In genomic region chr22:29563652-29564460, GRCh38 we compare ENCODE assay signal across 1 cellular context.
TF ChIP-seq lines count a peak whose summit lies in the region.

No MANE protein-coding gene starts in this region.

TF ChIP-seq in K562, 482 proteins besides CTCF, POLR2A, EP300 and RAD21 (continued from another document):
- TF ChIP-seq, protein P1, sequence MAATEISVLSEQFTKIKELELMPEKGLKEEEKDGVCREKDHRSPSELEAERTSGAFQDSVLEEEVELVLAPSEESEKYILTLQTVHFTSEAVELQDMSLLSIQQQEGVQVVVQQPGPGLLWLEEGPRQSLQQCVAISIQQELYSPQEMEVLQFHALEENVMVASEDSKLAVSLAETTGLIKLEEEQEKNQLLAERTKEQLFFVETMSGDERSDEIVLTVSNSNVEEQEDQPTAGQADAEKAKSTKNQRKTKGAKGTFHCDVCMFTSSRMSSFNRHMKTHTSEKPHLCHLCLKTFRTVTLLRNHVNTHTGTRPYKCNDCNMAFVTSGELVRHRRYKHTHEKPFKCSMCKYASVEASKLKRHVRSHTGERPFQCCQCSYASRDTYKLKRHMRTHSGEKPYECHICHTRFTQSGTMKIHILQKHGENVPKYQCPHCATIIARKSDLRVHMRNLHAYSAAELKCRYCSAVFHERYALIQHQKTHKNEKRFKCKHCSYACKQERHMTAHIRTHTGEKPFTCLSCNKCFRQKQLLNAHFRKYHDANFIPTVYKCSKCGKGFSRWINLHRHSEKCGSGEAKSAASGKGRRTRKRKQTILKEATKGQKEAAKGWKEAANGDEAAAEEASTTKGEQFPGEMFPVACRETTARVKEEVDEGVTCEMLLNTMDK (IDR thresholded peaks at IDR 0.05; ENCODE audit: borderline replicate concordance, insufficient read depth, low read depth, low read length, poor library complexity, severe bottlenecking), result no peak
- TF ChIP-seq, protein P2, sequence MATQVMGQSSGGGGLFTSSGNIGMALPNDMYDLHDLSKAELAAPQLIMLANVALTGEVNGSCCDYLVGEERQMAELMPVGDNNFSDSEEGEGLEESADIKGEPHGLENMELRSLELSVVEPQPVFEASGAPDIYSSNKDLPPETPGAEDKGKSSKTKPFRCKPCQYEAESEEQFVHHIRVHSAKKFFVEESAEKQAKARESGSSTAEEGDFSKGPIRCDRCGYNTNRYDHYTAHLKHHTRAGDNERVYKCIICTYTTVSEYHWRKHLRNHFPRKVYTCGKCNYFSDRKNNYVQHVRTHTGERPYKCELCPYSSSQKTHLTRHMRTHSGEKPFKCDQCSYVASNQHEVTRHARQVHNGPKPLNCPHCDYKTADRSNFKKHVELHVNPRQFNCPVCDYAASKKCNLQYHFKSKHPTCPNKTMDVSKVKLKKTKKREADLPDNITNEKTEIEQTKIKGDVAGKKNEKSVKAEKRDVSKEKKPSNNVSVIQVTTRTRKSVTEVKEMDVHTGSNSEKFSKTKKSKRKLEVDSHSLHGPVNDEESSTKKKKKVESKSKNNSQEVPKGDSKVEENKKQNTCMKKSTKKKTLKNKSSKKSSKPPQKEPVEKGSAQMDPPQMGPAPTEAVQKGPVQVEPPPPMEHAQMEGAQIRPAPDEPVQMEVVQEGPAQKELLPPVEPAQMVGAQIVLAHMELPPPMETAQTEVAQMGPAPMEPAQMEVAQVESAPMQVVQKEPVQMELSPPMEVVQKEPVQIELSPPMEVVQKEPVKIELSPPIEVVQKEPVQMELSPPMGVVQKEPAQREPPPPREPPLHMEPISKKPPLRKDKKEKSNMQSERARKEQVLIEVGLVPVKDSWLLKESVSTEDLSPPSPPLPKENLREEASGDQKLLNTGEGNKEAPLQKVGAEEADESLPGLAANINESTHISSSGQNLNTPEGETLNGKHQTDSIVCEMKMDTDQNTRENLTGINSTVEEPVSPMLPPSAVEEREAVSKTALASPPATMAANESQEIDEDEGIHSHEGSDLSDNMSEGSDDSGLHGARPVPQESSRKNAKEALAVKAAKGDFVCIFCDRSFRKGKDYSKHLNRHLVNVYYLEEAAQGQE (CRISPR knock-in tag; IDR thresholded peaks at IDR 0.05; ENCODE audit: low read depth), result no peak
- TF ChIP-seq ZC3H8 (IDR thresholded peaks at IDR 0.05) (no peak), HCFC1 (IDR thresholded peaks at IDR 0.05; ENCODE audit: low read depth, low read length) (no peak), ILF3 (IDR thresholded peaks at IDR 0.05; ENCODE audit: borderline replicate concordance) (no peak), ZNF184 (CRISPR knock-in tag; IDR thresholded peaks at IDR 0.05) (no peak), NR3C1 (CRISPR knock-in tag; IDR thresholded peaks at IDR 0.05) (no peak), ZNF695 (CRISPR knock-in tag; IDR thresholded peaks at IDR 0.05) (no peak), ADNP (tag; IDR thresholded peaks at IDR 0.05) (peak; percentile 19; the same call in 1 of the 2 replicates), POU5F1 (IDR thresholded peaks at IDR 0.05; ENCODE audit: borderline replicate concordance, low read depth, low read length, partially characterized antibody) (no peak)
- TF ChIP-seq, protein P3, sequence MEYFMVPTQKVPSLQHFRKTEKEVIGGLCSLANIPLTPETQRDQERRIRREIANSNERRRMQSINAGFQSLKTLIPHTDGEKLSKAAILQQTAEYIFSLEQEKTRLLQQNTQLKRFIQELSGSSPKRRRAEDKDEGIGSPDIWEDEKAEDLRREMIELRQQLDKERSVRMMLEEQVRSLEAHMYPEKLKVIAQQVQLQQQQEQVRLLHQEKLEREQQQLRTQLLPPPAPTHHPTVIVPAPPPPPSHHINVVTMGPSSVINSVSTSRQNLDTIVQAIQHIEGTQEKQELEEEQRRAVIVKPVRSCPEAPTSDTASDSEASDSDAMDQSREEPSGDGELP (CRISPR knock-in tag; IDR thresholded peaks at IDR 0.05; ENCODE audit: borderline replicate concordance), result no peak
TF ChIP-seq in K562: peak in this region for 10.
